2 cellular contexts compared by ENCODE assay signal in genomic region chr2:119693967-119694366, GRCh38.
A peak's percentile ranks its signal among the peaks of the same experiment; 100 is the strongest.
TF ChIP-seq lines count a peak whose summit lies in the region.

No MANE protein-coding gene starts in this region.

TF ChIP-seq in IMR-90, 13 proteins besides CTCF, POLR2A, EP300 and RAD21:
- TF ChIP-seq MXI1 (IDR thresholded peaks at IDR 0.05; ENCODE audit: borderline replicate concordance, low read depth, low read length) (no peak), NFE2L2 (IDR thresholded peaks at IDR 0.05; ENCODE audit: low read depth, low read length) (no peak), MAFK (IDR thresholded peaks at IDR 0.05; ENCODE audit: low read depth, low read length) (no peak), ELK1 (IDR thresholded peaks at IDR 0.05; ENCODE audit: borderline replicate concordance, low read depth, low read length) (no peak), RCOR1 (IDR thresholded peaks at IDR 0.05; ENCODE audit: insufficient replicate concordance, low read length) (no peak), FOS (IDR thresholded peaks at IDR 0.05; ENCODE audit: low read depth, low read length) (no peak), USF2 (IDR thresholded peaks at IDR 0.05; ENCODE audit: low read depth, low read length) (no peak), RFX5 (IDR thresholded peaks at IDR 0.05; ENCODE audit: low read depth, low read length) (no peak), MAZ (IDR thresholded peaks at IDR 0.05; ENCODE audit: borderline replicate concordance, low read depth, low read length) (no peak), BHLHE40 (IDR thresholded peaks at IDR 0.05; ENCODE audit: low read depth, low read length) (no peak)

TF ChIP-seq in H1, 55 proteins besides CTCF, POLR2A, EP300 and RAD21:
- no peak for TF ChIP-seq BCL11A (IDR thresholded peaks at IDR 0.05; ENCODE audit: low read depth in 2 of 2, low read length in 2 of 2)
- no peak for TF ChIP-seq SP4 (IDR thresholded peaks at IDR 0.05; ENCODE audit: low read length)
- TF ChIP-seq CBX5 (IDR thresholded peaks at IDR 0.05; ENCODE audit: low read depth, low read length) = no peak
- TF ChIP-seq TEAD4 (IDR thresholded peaks at IDR 0.05; ENCODE audit: low read depth, low read length) = 0 out of 2 replicates have a peak, but pooled peaks have one; percentile 2
- peak; percentile 35; the same call in 1 of the 2 replicates for TF ChIP-seq POLR2AphosphoS5 (IDR thresholded peaks at IDR 0.05; ENCODE audit: low read depth, low read length)
- no peak for TF ChIP-seq HDAC6 (IDR thresholded peaks at IDR 0.05; ENCODE audit: low read depth, low read length)
- TF ChIP-seq EZH2 (IDR thresholded peaks at IDR 0.05; ENCODE audit: low read depth, low read length, severe bottlenecking) = no peak
- TF ChIP-seq SUZ12 (IDR thresholded peaks at IDR 0.05; ENCODE audit: low read length) = no peak
- TF ChIP-seq SP2 (IDR thresholded peaks at IDR 0.05; ENCODE audit: low read length) = no peak
- TF ChIP-seq NANOG (IDR thresholded peaks at IDR 0.05; ENCODE audit: insufficient read depth, low read depth, low read length, poor library complexity, severe bottlenecking) = no peak
